In the genomic region with DNA sequence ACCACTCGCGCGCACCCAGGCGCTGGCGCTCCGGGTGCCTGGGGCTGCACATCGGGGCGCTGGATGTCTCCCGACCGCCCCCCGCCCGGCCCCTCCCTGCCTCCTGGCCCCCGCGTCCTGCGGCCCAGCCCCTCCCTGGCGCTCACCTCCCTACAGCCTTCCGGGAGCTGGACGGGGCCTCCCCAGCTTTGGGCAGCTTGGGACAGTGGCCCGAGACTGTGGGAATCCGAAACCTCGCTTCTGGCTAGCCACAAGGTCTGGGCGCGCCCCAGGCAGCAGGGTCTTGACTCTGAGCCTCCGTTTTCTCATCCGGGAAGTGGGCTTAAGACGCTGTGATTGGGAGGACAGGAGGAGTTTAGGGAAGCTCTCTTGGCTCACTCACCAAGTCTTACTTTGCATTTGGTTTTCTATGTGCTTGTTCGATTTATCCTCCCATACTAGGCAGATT, we compare ENCODE assay signal across 11 cellular contexts. TPM values are rescaled to one million over a fixed set of nuclear protein-coding genes. Genes with fewer than 3 reads are reported as not detected.
DNase-seq lines count a peak whose midpoint lies in the region; ATAC-seq and TF ChIP-seq lines count a peak whose summit lies in the region.
"Had no signal": no experiment of that assay in that cellular context is flagged by ENCODE, and none has a peak within 500 bp of the region (broad histone marks: within the 10 kb centered on the region; RNA-seq: fewer than 3 reads in every experiment).

No MANE protein-coding gene starts in this region.

- H3K4me2 ChIP-seq in BLaER1: peak overlapping the region; percentile 90
- H3K4me2 ChIP-seq in OCI-LY1 (ENCODE audit: low read length): peak overlapping the region; percentile 11; the same call in 1 of the 2 replicates
- peak overlapping the region; percentile 85 for H3K4me2 ChIP-seq in neural progenitor cell

- H3K4me3 Mint-ChIP-seq in neural progenitor cell (peak overlapping the region; percentile 88), CD14-positive monocyte (peak overlapping the region in 1 of 2 donors; percentile 78)

- H4K20me1 ChIP-seq in BLaER1 (peaks cover 40% of the 10 kb centered on the region), OCI-LY1 (ENCODE audit: insufficient read depth, low read length) (no peaks in the 10 kb centered on the region), neural progenitor cell (ENCODE audit: low read depth) (peaks cover 68% of the 10 kb centered on the region)

- no peaks in the 10 kb centered on the region for H3K9me2 ChIP-seq in OCI-LY1 (ENCODE audit: low read depth, low read length)

- DNase-seq in epithelial cell of esophagus (ENCODE audit: low read depth) (no peak), neural progenitor cell (ENCODE audit: low spot score) (peak; percentile 51), CD14-positive monocyte (ENCODE audit: low spot score) (no peak), 8988T (no peak)
- DNase-seq: activated gamma-delta T cell, NCI-H510A had no signal

- H3K27ac Mint-ChIP-seq in neural progenitor cell: peak overlapping the region; percentile 69
- H3K27ac Mint-ChIP-seq in CD14-positive monocyte: no peak overlapping the region

- H3F3A ChIP-seq in OCI-LY1 (ENCODE audit: insufficient read depth, low read length) (no peaks in the 10 kb centered on the region), neural progenitor cell (ENCODE audit: low read depth) (peaks cover 10% of the 10 kb centered on the region)

- H3K27me3 Mint-ChIP-seq in neural progenitor cell (ENCODE audit: insufficient read depth, low read depth): peaks cover 26% of the 10 kb centered on the region
- H3K27me3 Mint-ChIP-seq in CD14-positive monocyte (ENCODE audit: low read depth in 3 of 3): peaks cover 40 to 76% (median 53%) of the 10 kb centered on the region in 3 donors

- H3K4me1 Mint-ChIP-seq in neural progenitor cell: peaks cover 52% of the 10 kb centered on the region
- H3K4me1 Mint-ChIP-seq in CD14-positive monocyte: peaks cover 7% of the 10 kb centered on the region

- H3K4me3 ChIP-seq in BLaER1 (peak overlapping the region; percentile 64; the same call in 1 of the 2 replicates), OCI-LY1 (ENCODE audit: low read depth, low read length, poor library complexity, severe bottlenecking) (no peak overlapping the region), epithelial cell of esophagus (ENCODE audit: low read length) (peak overlapping the region; percentile 37), neural progenitor cell (peak overlapping the region; percentile 42)

- peaks cover 63% of the 10 kb centered on the region for H3K27me3 ChIP-seq in BLaER1
- H3K27me3 ChIP-seq in OCI-LY1 (ENCODE audit: insufficient read depth, low read length): 0 out of 2 replicates have a peak, but pooled peaks cover 7% of the 10 kb centered on the region
- peaks cover 90% of the 10 kb centered on the region for H3K27me3 ChIP-seq in neural progenitor cell

- no peaks in the 10 kb centered on the region for H3K79me2 ChIP-seq in OCI-LY1 (ENCODE audit: insufficient read depth, low read length)
- H3K79me2 ChIP-seq in neural progenitor cell (ENCODE audit: low read depth): no peaks in the 10 kb centered on the region

- H2AFZ ChIP-seq in OCI-LY1 (ENCODE audit: low read length): no peak overlapping the region
- H2AFZ ChIP-seq in neural progenitor cell (replicated peaks): no peak overlapping the region

- H3K36me3 ChIP-seq in BLaER1: no peaks in the 10 kb centered on the region
- H3K36me3 ChIP-seq in OCI-LY1 (ENCODE audit: insufficient read depth, low read length): no peaks in the 10 kb centered on the region
- H3K36me3 ChIP-seq in neural progenitor cell: no peaks in the 10 kb centered on the region
- H3K36me3 ChIP-seq: neutrophil had no signal

- intact Hi-C loops in CD14-positive monocyte (cut with micrococcal nuclease): no loop called here

- H3K9me3 Mint-ChIP-seq in neural progenitor cell (no peaks in the 10 kb centered on the region), CD14-positive monocyte (peaks cover 0 to 4% (median 0%) of the 10 kb centered on the region in 7 donors)

- H3K36me3 Mint-ChIP-seq in neural progenitor cell (peaks cover 8% of the 10 kb centered on the region), CD14-positive monocyte (no peaks in the 10 kb centered on the region)

- ATAC-seq in HG02884 (IDR thresholded peaks at IDR 0.05; ENCODE audit: unreplicated experiment) (no peak), HG03159 (IDR thresholded peaks at IDR 0.05; ENCODE audit: unreplicated experiment) (no peak)

- no peak overlapping the region for H3K27ac ChIP-seq in BLaER1
- H3K27ac ChIP-seq in OCI-LY1 (ENCODE audit: low read depth, low read length, poor library complexity, severe bottlenecking): no peak overlapping the region
- no peak overlapping the region for H3K27ac ChIP-seq in neural progenitor cell
- H3K27ac ChIP-seq: neutrophil had no signal

- no peak overlapping the region for H3K9ac ChIP-seq in BLaER1
- no peak overlapping the region for H3K9ac ChIP-seq in OCI-LY1 (ENCODE audit: low read length)
- H3K9ac ChIP-seq in neural progenitor cell: no peak overlapping the region

- TF ChIP-seq CTCF in OCI-LY1 (IDR thresholded peaks at IDR 0.05; ENCODE audit: low read length) (no peak), epithelial cell of esophagus (IDR thresholded peaks at IDR 0.05; ENCODE audit: insufficient read depth, low read depth, low read length, missing control alignments) (no peak), neural progenitor cell (IDR thresholded peaks at IDR 0.05) (no peak), CD14-positive monocyte (IDR thresholded peaks at IDR 0.05) (no peak)

- H3K9me3 ChIP-seq in BLaER1: no peaks in the 10 kb centered on the region
- no peaks in the 10 kb centered on the region for H3K9me3 ChIP-seq in OCI-LY1 (ENCODE audit: low read length)
- no peaks in the 10 kb centered on the region for H3K9me3 ChIP-seq in neural progenitor cell (ENCODE audit: low read depth)
- H3K9me3 ChIP-seq: neutrophil had no signal

- H3K4me1 ChIP-seq in BLaER1 (peaks cover 20% of the 10 kb centered on the region), OCI-LY1 (ENCODE audit: insufficient read depth, low read length, severe bottlenecking) (peaks cover 6% of the 10 kb centered on the region), neural progenitor cell (peaks cover 13% of the 10 kb centered on the region)

RNA-seq across cellular contexts. Expression of a gene that starts 0.7 kb away (rescaled TPM):
- 0.03 TPM in 1 of 2 replicates, not detected in the other for total RNA-seq in neural progenitor cell (ENCODE audit: low replicate concordance)
- polyA plus RNA-seq in CD14-positive monocyte: not detected

Comparison
In these comparisons a context has a peak if more than half of its experiments do, and no peak if none do; other contexts are left out.
1. H3K4me2 ChIP-seq: peak in every context shown above with its lines; median percentile 90 in BLaER1; 85 in neural progenitor cell; 11 in OCI-LY1.